Comparison of ENCODE assay signal across 27 cellular contexts in genomic region chr18:77870238-77870637, GRCh38.
"Had no signal": no experiment of that assay in that cellular context is flagged by ENCODE, and none has a peak within 500 bp of the region (broad histone marks: within the 10 kb centered on the region; RNA-seq: fewer than 3 reads in every experiment).

No MANE protein-coding gene starts in this region.

- H3K27me3 ChIP-seq: hepatocyte, ovary, sigmoid colon had no signal

- H2AFZ ChIP-seq: hepatocyte had no signal

- H3K36me3 Mint-ChIP-seq: activated CD8-positive, alpha-beta memory T cell treated with anti-CD3 and anti-CD28 coated beads, Interleukin-2, amount 10 ng/mL, durations not matched to agents 7 days and 5 days; activated naive CD4-positive, alpha-beta T cell treated with anti-CD3 and anti-CD28 coated beads, Interleukin-2, amount 10 ng/mL, durations not matched to agents 7 days and 5 days; brain; immature natural killer cell; natural killer cell treated with Interleukin-12 subunit alpha and Interleukin-12 subunit beta and Interleukin-15 and Interleukin-18, amount 100 ng/mL, for 72 hours; type B pancreatic cell had no signal

- H3K79me2 ChIP-seq: hepatocyte had no signal

- H3K4me3 Mint-ChIP-seq: activated CD4-positive, alpha-beta T cell treated with anti-CD3 and anti-CD28 coated beads, Interleukin-2, amount 10 ng/mL, durations not matched to agents 7 days and 5 days; activated CD8-positive, alpha-beta memory T cell treated with anti-CD3 and anti-CD28 coated beads, Interleukin-2, amount 10 ng/mL, durations not matched to agents 7 days and 5 days; activated CD8-positive, alpha-beta T cell treated with anti-CD3 and anti-CD28 coated beads for 36 hours; activated naive CD4-positive, alpha-beta T cell treated with anti-CD3 and anti-CD28 coated beads, Interleukin-2, amount 10 ng/mL, durations not matched to agents 7 days and 5 days; brain; dendritic cell treated with granulocyte-macrophage colony-stimulating factor and Interleukin-4, amounts not matched to agents 40 ng/mL and 50 ng/mL, for 4 days; immature natural killer cell; natural killer cell treated with Interleukin-12 subunit alpha and Interleukin-12 subunit beta and Interleukin-15 and Interleukin-18, amount 100 ng/mL, for 72 hours; type B pancreatic cell had no signal

- H3K36me3 ChIP-seq: ovary, sigmoid colon, thoracic aorta had no signal

- H3K27me3 Mint-ChIP-seq: activated CD4-positive, alpha-beta T cell treated with anti-CD3 and anti-CD28 coated beads, Interleukin-2, amount 10 ng/mL, durations not matched to agents 7 days and 5 days; activated CD8-positive, alpha-beta memory T cell treated with anti-CD3 and anti-CD28 coated beads, Interleukin-2, amount 10 ng/mL, durations not matched to agents 7 days and 5 days; activated naive CD4-positive, alpha-beta T cell treated with anti-CD3 and anti-CD28 coated beads, Interleukin-2, amount 10 ng/mL, durations not matched to agents 7 days and 5 days; dendritic cell treated with granulocyte-macrophage colony-stimulating factor and Interleukin-4, amounts not matched to agents 40 ng/mL and 50 ng/mL, for 4 days had no signal

- H3K27ac ChIP-seq: hepatocyte, ovary, thoracic aorta, VCaP had no signal

- H3K4me2 ChIP-seq: hepatocyte, smooth muscle cell had no signal

- ATAC-seq: activated CD8-positive, alpha-beta memory T cell treated with anti-CD3 and anti-CD28 coated beads, Interleukin-2, amount 10 ng/mL, durations not matched to agents 7 days and 5 days; activated CD8-positive, alpha-beta T cell treated with anti-CD3 and anti-CD28 coated beads for 36 hours; natural killer cell treated with Interleukin-12 subunit alpha and Interleukin-12 subunit beta and Interleukin-15 and Interleukin-18, amount 100 ng/mL, for 72 hours; SK-N-SH treated with all-trans-retinoic acid at 6 μM for 48 hours had no signal

- H3K27ac Mint-ChIP-seq: activated CD4-positive, alpha-beta T cell treated with anti-CD3 and anti-CD28 coated beads, Interleukin-2, amount 10 ng/mL, durations not matched to agents 7 days and 5 days; activated CD8-positive, alpha-beta memory T cell treated with anti-CD3 and anti-CD28 coated beads, Interleukin-2, amount 10 ng/mL, durations not matched to agents 7 days and 5 days; activated CD8-positive, alpha-beta T cell treated with anti-CD3 and anti-CD28 coated beads for 36 hours; activated naive CD4-positive, alpha-beta T cell treated with anti-CD3 and anti-CD28 coated beads, Interleukin-2, amount 10 ng/mL, durations not matched to agents 7 days and 5 days; brain; dendritic cell treated with granulocyte-macrophage colony-stimulating factor and Interleukin-4, amounts not matched to agents 40 ng/mL and 50 ng/mL, for 4 days; immature natural killer cell; natural killer cell treated with Interleukin-12 subunit alpha and Interleukin-12 subunit beta and Interleukin-15 and Interleukin-18, amount 100 ng/mL, for 72 hours; type B pancreatic cell had no signal

- H3K9me3 Mint-ChIP-seq: activated CD4-positive, alpha-beta T cell treated with anti-CD3 and anti-CD28 coated beads, Interleukin-2, amount 10 ng/mL, durations not matched to agents 7 days and 5 days; activated CD8-positive, alpha-beta T cell treated with anti-CD3 and anti-CD28 coated beads for 36 hours; activated naive CD4-positive, alpha-beta T cell treated with anti-CD3 and anti-CD28 coated beads, Interleukin-2, amount 10 ng/mL, durations not matched to agents 7 days and 5 days; immature natural killer cell; natural killer cell treated with Interleukin-12 subunit alpha and Interleukin-12 subunit beta and Interleukin-15 and Interleukin-18, amount 100 ng/mL, for 72 hours; type B pancreatic cell had no signal

- H3K4me1 ChIP-seq: sigmoid colon had no signal

- DNase-seq: activated CD4-positive, alpha-beta T cell treated with anti-CD3 and anti-CD28 coated beads, Interleukin-2, amount 10 ng/mL, durations not matched to agents 7 days and 5 days; activated CD4-positive, CD25-positive, alpha-beta regulatory T cell treated with anti-CD3 and anti-CD28 coated beads, Interleukin-2, amount 50 U/mL, for 72 hours; activated CD8-positive, alpha-beta memory T cell treated with anti-CD3 and anti-CD28 coated beads, Interleukin-2, amount 10 ng/mL, durations not matched to agents 7 days and 5 days; activated CD8-positive, alpha-beta T cell treated with anti-CD3 and anti-CD28 coated beads for 36 hours; activated effector memory CD4-positive, alpha-beta T cell treated with anti-CD3 and anti-CD28 coated beads, Interleukin-2, amount 50 U/mL, for 16 hours; activated naive CD4-positive, alpha-beta T cell treated with anti-CD3 and anti-CD28 coated beads, Interleukin-2, amount 10 ng/mL, durations not matched to agents 7 days and 5 days; activated T-cell treated with anti-CD3 and anti-CD28 coated beads for 4 hours; caudate nucleus; effector CD4-positive, alpha-beta T cell; erythroblast; foreskin fibroblast; immature natural killer cell; kidney glomerular epithelial cell; midbrain; ovary; sigmoid colon; stimulated activated CD4-positive, alpha-beta T cell treated with anti-CD3 and anti-CD28 coated beads, Interleukin-4, amount 100 ng/mL, for 1 hour; stimulated activated naive CD4-positive, alpha-beta T cell treated with Interleukin-2 at 50 U/mL for 16 hours had no signal

- H3K4me1 Mint-ChIP-seq: activated CD4-positive, alpha-beta T cell treated with anti-CD3 and anti-CD28 coated beads, Interleukin-2, amount 10 ng/mL, durations not matched to agents 7 days and 5 days; activated CD8-positive, alpha-beta memory T cell treated with anti-CD3 and anti-CD28 coated beads, Interleukin-2, amount 10 ng/mL, durations not matched to agents 7 days and 5 days; activated naive CD4-positive, alpha-beta T cell treated with anti-CD3 and anti-CD28 coated beads, Interleukin-2, amount 10 ng/mL, durations not matched to agents 7 days and 5 days; immature natural killer cell had no signal

- H3K9me3 ChIP-seq: ovary, sigmoid colon, thoracic aorta had no signal

- H3K4me3 ChIP-seq: hepatocyte, ovary, sigmoid colon, smooth muscle cell, thoracic aorta had no signal
